In genomic region chr11:95241673-95242072, GRCh38 we compare ENCODE assay signal across 11 cellular contexts. TPM values are rescaled to one million over a fixed set of nuclear protein-coding genes. Genes with fewer than 3 reads are reported as not detected.
DNase-seq lines count a peak whose midpoint lies in the region; ATAC-seq and TF ChIP-seq lines count a peak whose summit lies in the region.
"Had no signal": no experiment of that assay in that cellular context is flagged by ENCODE, and none has a peak within 500 bp of the region (broad histone marks: within the 10 kb centered on the region; RNA-seq: fewer than 3 reads in every experiment).

No MANE protein-coding gene starts in this region.

- H3K4me2 ChIP-seq in GM23248 (ENCODE audit: unreplicated experiment) (no peak overlapping the region), osteoblast (ENCODE audit: insufficient read depth, low read length) (no peak overlapping the region)

- peaks cover 21% of the 10 kb centered on the region for H3K4me1 Mint-ChIP-seq in memory B cell
- H3K4me1 Mint-ChIP-seq in stimulated activated naive CD8-positive, alpha-beta T cell treated with anti-CD3 and anti-CD28 coated beads, Interleukin-15, amount 100 ng/mL, for 72 hours, result peaks cover 10% of the 10 kb centered on the region

- no peaks in the 10 kb centered on the region for H3K36me3 Mint-ChIP-seq in memory B cell

- H3K79me2 ChIP-seq in GM23248 (ENCODE audit: insufficient read depth) (no peaks in the 10 kb centered on the region), osteoblast (ENCODE audit: insufficient read depth, low read length) (no peaks in the 10 kb centered on the region)

- no peaks in the 10 kb centered on the region for H3K9me3 Mint-ChIP-seq in memory B cell
- H3K9me3 Mint-ChIP-seq in stimulated activated naive CD8-positive, alpha-beta T cell treated with anti-CD3 and anti-CD28 coated beads, Interleukin-15, amount 100 ng/mL, for 72 hours, result no peaks in the 10 kb centered on the region

- intact Hi-C loops in testis (cut with DNase I; ENCODE audit: low total_unique reads), result no loop called here

- H3K4me3 ChIP-seq in GM23248 (0 out of 2 replicates have a peak overlapping the region, but pooled peaks have one; percentile 4), testis (no peak overlapping the region), osteoblast (ENCODE audit: insufficient read depth, low read length) (no peak overlapping the region)
- H3K4me3 ChIP-seq: vagina had no signal

- H3K27ac ChIP-seq in GM23248 (no peak overlapping the region), testis (peak overlapping the region in 1 of 2 donors; percentile 56), osteoblast (ENCODE audit: low read depth, low read length) (no peak overlapping the region)
- H3K27ac ChIP-seq: vagina had no signal

- H3K27me3 Mint-ChIP-seq in memory B cell, result no peaks in the 10 kb centered on the region
- H3K27me3 Mint-ChIP-seq in stimulated activated naive CD8-positive, alpha-beta T cell treated with anti-CD3 and anti-CD28 coated beads, Interleukin-15, amount 100 ng/mL, for 72 hours, result no peaks in the 10 kb centered on the region

- no peaks in the 10 kb centered on the region for H3K27me3 ChIP-seq in GM23248 (replicated peaks; ENCODE audit: insufficient read depth)
- H3K27me3 ChIP-seq in testis, result no peaks in the 10 kb centered on the region
- H3K27me3 ChIP-seq in osteoblast (ENCODE audit: insufficient read depth, low read length), result no peaks in the 10 kb centered on the region
- H3K27me3 ChIP-seq: vagina had no signal

- peak overlapping the region; percentile 87 for H3K27ac Mint-ChIP-seq in memory B cell
- H3K27ac Mint-ChIP-seq in stimulated activated naive CD8-positive, alpha-beta T cell treated with anti-CD3 and anti-CD28 coated beads, Interleukin-15, amount 100 ng/mL, for 72 hours, result no peak overlapping the region

- TF ChIP-seq CTCF in testis (IDR thresholded peaks at IDR 0.05) (no peak), osteoblast (IDR thresholded peaks at IDR 0.05; ENCODE audit: extremely low read depth, low read depth, low read length) (no peak)

- TF ChIP-seq POLR2A in testis (IDR thresholded peaks at IDR 0.05), result no peak

- WGBS in GM23248 (ENCODE audit: low coverage in 1 of 2, low lambda C conversion rate in 2 of 2, missing lambda C conversion rate in 2 of 2), 2 experiments, result 57 to 58% methylated on average over 5 of the region's 5 CpGs
- WGBS in testis, 2 donors, result 62 to 66% methylated on average over 5 of the region's 5 CpGs

- no peaks in the 10 kb centered on the region for H3K9me2 ChIP-seq in GM23248 (ENCODE audit: insufficient read depth)

- H4K20me1 ChIP-seq in GM23248 (ENCODE audit: insufficient read depth), result no peaks in the 10 kb centered on the region
- H4K20me1 ChIP-seq in osteoblast (ENCODE audit: insufficient read depth, low read length), result no peaks in the 10 kb centered on the region

- peak overlapping the region; percentile 44; the same call in 1 of the 2 replicates for H2AFZ ChIP-seq in GM23248
- no peak overlapping the region for H2AFZ ChIP-seq in osteoblast (ENCODE audit: low read length)

- H3K4me3 Mint-ChIP-seq in memory B cell, result peak overlapping the region; percentile 69
- H3K4me3 Mint-ChIP-seq in stimulated activated naive CD8-positive, alpha-beta T cell treated with anti-CD3 and anti-CD28 coated beads, Interleukin-15, amount 100 ng/mL, for 72 hours, result no peak overlapping the region

- H3K9ac ChIP-seq in GM23248, result no peak overlapping the region

- no peaks in the 10 kb centered on the region for H3K36me3 ChIP-seq in GM23248 (ENCODE audit: low read depth)
- no peaks in the 10 kb centered on the region for H3K36me3 ChIP-seq in testis (ENCODE audit: low read depth, missing control alignments)
- no peaks in the 10 kb centered on the region for H3K36me3 ChIP-seq in osteoblast (ENCODE audit: insufficient read depth, low read length)
- H3K36me3 ChIP-seq: vagina had no signal

- DNase-seq in GM23248 (peak; percentile 56), NCI-H446 treated with DMSO at 0.1 percent for 48 hours (lab: John Stamatoyannopoulos, UW) (peak; percentile 84), memory B cell (ENCODE audit: low spot score in 2 of 2) (no peak), testis (no peak), SIG-M5 (lab: John Stamatoyannopoulos, UW) (no peak), osteoblast (ENCODE audit: insufficient read length, low spot score, missing footprints) (no peak)
- DNase-seq in stimulated activated naive CD8-positive, alpha-beta T cell treated with anti-CD3 and anti-CD28 coated beads, Interleukin-15, amount 100 ng/mL, for 72 hours, result no peak
- DNase-seq: activated CD4-positive, alpha-beta T cell treated with anti-CD3 and anti-CD28 coated beads, Interleukin-2, amount 50 U/mL, for 1 hour; NCI-H1092 had no signal

- H3F3A ChIP-seq in GM23248 (ENCODE audit: insufficient read depth), result 0 out of 2 replicates have a peak, but pooled peaks cover 5% of the 10 kb centered on the region

- in situ Hi-C loops in GM23248 (cut with MboI), result no loop called here

- peaks cover 8% of the 10 kb centered on the region; the same call in 1 of the 2 replicates for H3K4me1 ChIP-seq in GM23248 (ENCODE audit: insufficient read depth)
- H3K4me1 ChIP-seq in testis, result peaks cover 6% of the 10 kb centered on the region
- no peaks in the 10 kb centered on the region for H3K4me1 ChIP-seq in osteoblast (ENCODE audit: insufficient read depth, low read length)
- H3K4me1 ChIP-seq: vagina had no signal

- peak; percentile 77 for ATAC-seq in GM18858 (IDR thresholded peaks at IDR 0.05; ENCODE audit: unreplicated experiment)
- ATAC-seq in memory B cell (ENCODE audit: low read depth), result peak; percentile 83
- ATAC-seq in stimulated activated naive CD8-positive, alpha-beta T cell treated with anti-CD3 and anti-CD28 coated beads, Interleukin-15, amount 100 ng/mL, for 72 hours, result no peak

- H3K9me3 ChIP-seq in GM23248 (ENCODE audit: low read depth), result no peaks in the 10 kb centered on the region
- H3K9me3 ChIP-seq in testis, result no peaks in the 10 kb centered on the region
- H3K9me3 ChIP-seq in osteoblast (ENCODE audit: low read depth, low read length), result no peaks in the 10 kb centered on the region
- H3K9me3 ChIP-seq: vagina had no signal

RNA-seq across cellular contexts. Expression of gene SESN3, which starts 10.7 kb away (rescaled TPM):
- 19.2 TPM in 2 replicates for total RNA-seq in GM23248 (2014; rRNA removed; shearing (Covaris generic))
- 2.8 and 2.9 TPM in 2 replicates for polyA plus RNA-seq in GM23248 (2016; fragmentation: Nextera tagmentation; extraction: Ambion mirVana)
- 10 to 100 TPM; 27.5 to 66.9 TPM for total RNA-seq in testis
- 106 TPM for polyA plus RNA-seq in testis (ENCODE audit: insufficient read depth, low read depth, low replicate concordance)
- 24.6 and 33.3 TPM in 2 replicates for total RNA-seq in osteoblast

Comparison
In these comparisons a context has a peak if more than half of its experiments do, and no peak if none do; other contexts are left out.
1. DNase-seq: peak in GM23248 (single experiment) and NCI-H446 treated with DMSO at 0.1 percent for 48 hours (single experiment); none in memory B cell (0 of 2), testis (single experiment), SIG-M5 (single experiment), stimulated activated naive CD8-positive, alpha-beta T cell treated with anti-CD3 and anti-CD28 coated beads, Interleukin-15, amount 100 ng/mL, for 72 hours (0 of 2) and osteoblast (single experiment).